Comparison of ENCODE assay signal across 9 cellular contexts in genomic region chr1:40036574-40036973, GRCh38. TPM values are rescaled to one million over a fixed set of nuclear protein-coding genes. Genes with fewer than 3 reads are reported as not detected.
DNase-seq lines count a peak whose midpoint lies in the region; ATAC-seq, FAIRE-seq and TF ChIP-seq lines count a peak whose summit lies in the region.
"Had no signal": no experiment of that assay in that cellular context is flagged by ENCODE, and none has a peak within 500 bp of the region (broad histone marks: within the 10 kb centered on the region; RNA-seq: fewer than 3 reads in every experiment).

No MANE protein-coding gene starts in this region.

- peaks cover 38 to 78% (median 50%) of the 10 kb centered on the region in 4 donors for H3K4me1 Mint-ChIP-seq in CD4-positive, alpha-beta memory T cell
- H3K4me1 Mint-ChIP-seq in GM23338, result peaks cover 12% of the 10 kb centered on the region

- H3F3A ChIP-seq in PC-3 (ENCODE audit: low read length, unreplicated experiment), result no peaks in the 10 kb centered on the region
- peaks cover 3% of the 10 kb centered on the region; the same call in 1 of the 2 replicates for H3F3A ChIP-seq in GM23338 (replicated peaks; ENCODE audit: low read depth)

- POLR2A ChIA-PET in CD4-positive, alpha-beta memory T cell (lab: Charles Lee; ENCODE audit: partially characterized antibody), result no interaction called here
- POLR2A ChIA-PET in PC-3 (lab: Charles Lee; ENCODE audit: unreplicated experiment), result no interaction called here

- FAIRE-seq in urothelium cell line (lab: Jason Lieb, UNC), result no peak
- FAIRE-seq: GM12878 had no signal

- no peak overlapping the region for H3K14ac ChIP-seq in trophoblast cell (ENCODE audit: low read length)

- no peak for TF ChIP-seq POLR2A in esophagus squamous epithelium (IDR thresholded peaks at IDR 0.05)

- no peak overlapping the region for H3K4ac ChIP-seq in trophoblast cell (ENCODE audit: low read depth, low read length)

- H4K20me1 ChIP-seq in PC-3 (ENCODE audit: low read length) (0 out of 2 replicates have a peak, but pooled peaks cover 4% of the 10 kb centered on the region), GM23338 (replicated peaks; ENCODE audit: insufficient read depth) (peaks cover 5% of the 10 kb centered on the region)

- CTCF ChIA-PET in CD4-positive, alpha-beta memory T cell (lab: Charles Lee; ENCODE audit: partially characterized antibody), result no interaction called here
- CTCF ChIA-PET in PC-3 (lab: Charles Lee), result no interaction called here

- H3K36me3 Mint-ChIP-seq in CD4-positive, alpha-beta memory T cell, result peaks cover 7 to 17% of the 10 kb centered on the region in 2 donors
- peaks cover 2% of the 10 kb centered on the region; the same call in 2 of the 3 replicates for H3K36me3 Mint-ChIP-seq in GM23338 (ENCODE audit: low read depth)

- H2BK12ac ChIP-seq in trophoblast cell (ENCODE audit: low read length), result no peak overlapping the region

- no peak overlapping the region for H2AK5ac ChIP-seq in trophoblast cell (ENCODE audit: low read length)

- H3K36me3 ChIP-seq in CD4-positive, alpha-beta memory T cell (ENCODE audit: insufficient read depth, low read length), result no peaks in the 10 kb centered on the region
- H3K36me3 ChIP-seq in PC-3 (ENCODE audit: low read depth, low read length) (no peaks in the 10 kb centered on the region), esophagus squamous epithelium (no peaks in the 10 kb centered on the region), trophoblast cell (ENCODE audit: control insufficient read depth in 1 of 2, insufficient read depth in 2 of 2, low read length in 2 of 2) (no peaks in the 10 kb centered on the region), GM23338 (ENCODE audit: insufficient read depth) (no peaks in the 10 kb centered on the region)

- ATAC-seq in PC-3 (peak; percentile 4; the same call in 1 of the 2 replicates), GM23338 (no peak)
- ATAC-seq: GM12878 had no signal

- no peaks in the 10 kb centered on the region for H3K27me3 Mint-ChIP-seq in CD4-positive, alpha-beta memory T cell
- peaks cover 11% of the 10 kb centered on the region for H3K27me3 Mint-ChIP-seq in GM23338 (ENCODE audit: insufficient read depth, low read depth, poor library complexity)

- WGBS in esophagus squamous epithelium, 2 donors, result 13 to 14% methylated on average over 4 of the region's 4 CpGs
- no CpG with 5 or more reads among the region's 4 CpGs for WGBS in trophoblast cell (ENCODE audit: extremely low coverage, insufficient coverage, insufficient read length)

- H3K23ac ChIP-seq in trophoblast cell (ENCODE audit: low read length), result no peak overlapping the region

- peaks cover 11% of the 10 kb centered on the region for H3K79me2 ChIP-seq in PC-3 (ENCODE audit: low read length)
- H3K79me2 ChIP-seq in trophoblast cell (ENCODE audit: control insufficient read depth, insufficient read depth, low read length, poor library complexity), result peaks cover 17% of the 10 kb centered on the region
- peaks cover 9% of the 10 kb centered on the region for H3K79me2 ChIP-seq in GM23338 (replicated peaks; ENCODE audit: insufficient read depth)

- no peaks in the 10 kb centered on the region for H3K9me2 ChIP-seq in PC-3 (replicated peaks; ENCODE audit: low read length)
- no peaks in the 10 kb centered on the region for H3K9me2 ChIP-seq in GM23338 (ENCODE audit: insufficient read depth)

- peaks cover 20% of the 10 kb centered on the region for H3K79me1 ChIP-seq in trophoblast cell (ENCODE audit: low read length)

- no peak overlapping the region for H3K4me3 Mint-ChIP-seq in CD4-positive, alpha-beta memory T cell
- H3K4me3 Mint-ChIP-seq in GM23338, result no peak overlapping the region

- H2AFZ ChIP-seq in PC-3 (ENCODE audit: low read length) (no peak overlapping the region), trophoblast cell (ENCODE audit: insufficient read depth, low read length, poor library complexity) (no peak overlapping the region), GM23338 (no peak overlapping the region)

- H3K4me3 ChIP-seq in CD4-positive, alpha-beta memory T cell (ENCODE audit: low read length in 2 of 2), result no peak overlapping the region
- H3K4me3 ChIP-seq in PC-3 (ENCODE audit: low read length), result no peak overlapping the region
- no peak overlapping the region for H3K4me3 ChIP-seq in esophagus squamous epithelium
- H3K4me3 ChIP-seq in trophoblast cell (ENCODE audit: low read depth, low read length), result no peak overlapping the region
- H3K4me3 ChIP-seq in GM23338, result no peak overlapping the region
- H3K4me3 ChIP-seq: GM12878 had no signal

- DNase-seq in CD4-positive, alpha-beta memory T cell, result no peak
- DNase-seq in PC-3 (peak; percentile 69), esophagus squamous epithelium (lab: John Stamatoyannopoulos, UW) (no peak), trophoblast cell (peak; percentile 15 to 32), GM23338 (ENCODE audit: low spot score) (no peak), NCI-H187 (lab: John Stamatoyannopoulos, UW) (no peak), urothelium cell line (ENCODE audit: low spot score) (no peak)
- no peak for DNase-seq in activated CD4-positive, alpha-beta T cell treated with anti-CD3 and anti-CD28 coated beads, Interleukin-2, amount 50 U/mL, for 48 hours

- peak overlapping the region in 4 of 7 donors; percentile 12 to 86 (median 80) for H3K27ac Mint-ChIP-seq in CD4-positive, alpha-beta memory T cell
- no peak overlapping the region for H3K27ac Mint-ChIP-seq in GM23338

- H3K27me3 ChIP-seq in CD4-positive, alpha-beta memory T cell (ENCODE audit: insufficient read depth, low read length), result no peaks in the 10 kb centered on the region
- H3K27me3 ChIP-seq in PC-3 (ENCODE audit: low read length), result no peaks in the 10 kb centered on the region
- no peaks in the 10 kb centered on the region for H3K27me3 ChIP-seq in esophagus squamous epithelium
- no peaks in the 10 kb centered on the region for H3K27me3 ChIP-seq in trophoblast cell (ENCODE audit: insufficient read depth, low read length)
- no peaks in the 10 kb centered on the region for H3K27me3 ChIP-seq in GM23338 (ENCODE audit: insufficient read depth)

- no peak overlapping the region for H4K12ac ChIP-seq in trophoblast cell (ENCODE audit: low read depth, low read length)

- no peak overlapping the region for H2BK5ac ChIP-seq in trophoblast cell (ENCODE audit: low read depth, low read length, poor library complexity)

- no peak overlapping the region for H3K18ac ChIP-seq in trophoblast cell (ENCODE audit: low read length)

- H3K9me3 ChIP-seq in CD4-positive, alpha-beta memory T cell (ENCODE audit: control insufficient read depth in 1 of 2, low read length in 2 of 2), result no peaks in the 10 kb centered on the region
- H3K9me3 ChIP-seq in PC-3 (ENCODE audit: low read length) (no peaks in the 10 kb centered on the region), esophagus squamous epithelium (no peaks in the 10 kb centered on the region), trophoblast cell (ENCODE audit: insufficient read depth, low read depth, low read length) (no peaks in the 10 kb centered on the region)

- H3K4me2 ChIP-seq in PC-3 (ENCODE audit: low read length) (0 out of 2 replicates have a peak overlapping the region, but pooled peaks have one; percentile 20), trophoblast cell (ENCODE audit: low read length) (no peak overlapping the region), GM23338 (no peak overlapping the region)

- intact Hi-C loops in CD4-positive, alpha-beta memory T cell (cut with micrococcal nuclease), result no loop called here
- intact Hi-C loops in PC-3 (cut with micrococcal nuclease) (no loop called here), esophagus squamous epithelium (cut with DNase I) (loop anchor here (10.0 kb wide), 1 partner anchor 52 kb away; no protein-coding TSS in a partner anchor)

- H3K9ac ChIP-seq in PC-3 (ENCODE audit: low read length) (no peak overlapping the region), trophoblast cell (ENCODE audit: low read length) (no peak overlapping the region)

- no peak overlapping the region for H3K27ac ChIP-seq in CD4-positive, alpha-beta memory T cell (ENCODE audit: low read depth, low read length)
- H3K27ac ChIP-seq in PC-3 (ENCODE audit: low read length), result no peak overlapping the region
- H3K27ac ChIP-seq in esophagus squamous epithelium, result peak overlapping the region in 3 of 4 donors; percentile 64 to 99 (median 68)
- no peak overlapping the region for H3K27ac ChIP-seq in trophoblast cell (ENCODE audit: low read depth, low read length)
- no peak overlapping the region for H3K27ac ChIP-seq in GM23338 (ENCODE audit: low read depth)

- no peak overlapping the region for H2BK120ac ChIP-seq in trophoblast cell (ENCODE audit: insufficient read depth, low read length, poor library complexity)

- no peak for TF ChIP-seq CTCF in PC-3 (conservative IDR thresholded peaks at IDR 0.05; ENCODE audit: low read depth, low read length)
- TF ChIP-seq CTCF in esophagus squamous epithelium (IDR thresholded peaks at IDR 0.05), result no peak
- no peak for TF ChIP-seq CTCF in GM23338 (conservative IDR thresholded peaks at IDR 0.05; ENCODE audit: low read depth in 2 of 2)

- no peaks in the 10 kb centered on the region for H3K9me3 Mint-ChIP-seq in CD4-positive, alpha-beta memory T cell
- no peaks in the 10 kb centered on the region for H3K9me3 Mint-ChIP-seq in GM23338

- no peak overlapping the region for H4K91ac ChIP-seq in trophoblast cell (ENCODE audit: low read depth, low read length)

- H3K4me1 ChIP-seq in CD4-positive, alpha-beta memory T cell (ENCODE audit: insufficient read depth, low read length), result peaks cover 65% of the 10 kb centered on the region
- H3K4me1 ChIP-seq in PC-3 (ENCODE audit: insufficient read depth, low read length) (peaks cover 20% of the 10 kb centered on the region), esophagus squamous epithelium (peaks cover 19 to 49% (median 29%) of the 10 kb centered on the region in 3 donors), trophoblast cell (ENCODE audit: control insufficient read depth in 1 of 2, insufficient read depth in 2 of 2, low read length in 2 of 2) (peaks cover 0 to 3% of the 10 kb centered on the region in 2 experiments), GM23338 (ENCODE audit: insufficient read depth) (peaks cover 10% of the 10 kb centered on the region)

- BruUV-seq in PC-3 (replicated peaks; lab: Mats Ljungman, UMichigan), result no TSS peak

- no peak overlapping the region for H4K8ac ChIP-seq in trophoblast cell (ENCODE audit: low read depth, low read length)

TF ChIP-seq in GM23338, 12 proteins besides CTCF, POLR2A, EP300 and RAD21:
- TF ChIP-seq ZNF331 (CRISPR knock-in tag; IDR thresholded peaks at IDR 0.05; ENCODE audit: low read depth) (no peak), JUNB (IDR thresholded peaks at IDR 0.05; ENCODE audit: unreplicated experiment) (no peak)

RNA-seq across cellular contexts. Expression of gene CAP1, which starts 4.0 kb away (rescaled TPM):
- 100 to 1,000 TPM; 285 to 305 TPM for total RNA-seq in CD4-positive, alpha-beta memory T cell
- polyA plus RNA-seq in CD4-positive, alpha-beta memory T cell, result 100 to 1,000 TPM; 629 to 725 TPM
- total RNA-seq in PC-3 (2014; rRNA removed) (214 and 243 TPM in 2 replicates), esophagus squamous epithelium (100 to 1,000 TPM; 157 to 282 (median 227) TPM)
- 402 and 406 TPM in 2 replicates for polyA plus RNA-seq in trophoblast cell (2013)
- total RNA-seq in GM23338 (2014; rRNA removed; shearing (Covaris generic)), result 222 and 254 TPM in 2 replicates
- polyA plus RNA-seq in GM23338 (2016; fragmentation: Nextera tagmentation; extraction: Ambion mirVana), result 109 and 133 TPM in 2 replicates

Comparison
In these comparisons a context has a peak if more than half of its experiments do, and no peak if none do; other contexts are left out.
1. DNase-seq: peak in PC-3 (single experiment) and trophoblast cell (2 of 2); none in CD4-positive, alpha-beta memory T cell (0 of 5), esophagus squamous epithelium (single experiment), GM23338 (single experiment), NCI-H187 (0 of 2), urothelium cell line (single experiment) and activated CD4-positive, alpha-beta T cell treated with anti-CD3 and anti-CD28 coated beads, Interleukin-2, amount 50 U/mL, for 48 hours (0 of 2).
2. H3K27ac ChIP-seq: peak in esophagus squamous epithelium (3 of 4); none in CD4-positive, alpha-beta memory T cell (single experiment), PC-3 (single experiment), trophoblast cell (single experiment) and GM23338 (single experiment).